ENCODE assay signal across 15 cellular contexts in the genomic region with DNA sequence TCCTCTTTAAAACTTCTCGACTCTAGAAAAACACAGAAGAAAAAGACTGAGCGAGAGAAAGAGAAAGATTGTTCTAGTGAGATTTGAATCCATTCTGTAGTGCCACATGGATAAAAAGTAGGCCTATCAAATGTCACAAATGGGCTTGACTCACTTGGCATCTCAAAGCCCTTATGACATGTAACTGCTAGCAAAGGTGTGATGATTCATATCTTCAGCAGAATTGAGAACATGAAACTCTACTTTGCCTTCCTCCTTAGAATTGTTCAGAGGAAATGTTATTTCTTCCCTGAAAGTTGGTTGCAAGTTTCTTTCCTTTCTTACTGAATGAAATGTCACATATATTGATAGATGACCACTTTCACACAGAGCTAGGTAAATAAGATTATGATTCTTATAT. TPM values are rescaled to one million over a fixed set of nuclear protein-coding genes. Genes with fewer than 3 reads are reported as not detected.
DNase-seq lines count a peak whose midpoint lies in the region; TF ChIP-seq lines count a peak whose summit lies in the region.
"Had no signal": no experiment of that assay in that cellular context is flagged by ENCODE, and none has a peak within 500 bp of the region (broad histone marks: within the 10 kb centered on the region; RNA-seq: fewer than 3 reads in every experiment).

No MANE protein-coding gene starts in this region.

- H3K4me3 ChIP-seq in breast epithelium (no peak overlapping the region), MM.1S (ENCODE audit: low read length) (no peak overlapping the region), endodermal cell (ENCODE audit: low read length) (no peak overlapping the region), thyroid gland (replicated peaks in 1 of 3) (no peak overlapping the region)
- H3K4me3 ChIP-seq: K562, sigmoid colon, upper lobe of left lung had no signal

- H3K27ac ChIP-seq in breast epithelium (no peak overlapping the region), MM.1S (ENCODE audit: low read length) (peak overlapping the region; percentile 67; the same call in 1 of the 2 replicates), endodermal cell (ENCODE audit: low read depth, low read length) (no peak overlapping the region), thyroid gland (no peak overlapping the region)
- H3K27ac ChIP-seq: sigmoid colon, upper lobe of left lung had no signal

- intact Hi-C loops in MCF 10A (cut with micrococcal nuclease): no loop called here
- intact Hi-C loops in breast epithelium (cut with DNase I; ENCODE audit: low total_unique reads): no loop called here
- intact Hi-C loops in thyroid gland (cut with DNase I): no loop called here

- H3K27me3 Mint-ChIP-seq in MCF 10A (ENCODE audit: insufficient read depth, unreplicated experiment): no peaks in the 10 kb centered on the region
- no peaks in the 10 kb centered on the region for H3K27me3 Mint-ChIP-seq in activated naive CD8-positive, alpha-beta T cell
- no peaks in the 10 kb centered on the region for H3K27me3 Mint-ChIP-seq in endodermal cell (ENCODE audit: insufficient read depth)

- DNase-seq in MCF 10A (ENCODE audit: unreplicated experiment) (peak; percentile 84), breast epithelium (ENCODE audit: low spot score in 2 of 2) (no peak), MM.1S (peak; percentile 24), SKM-1 treated with dmso at 0.1 percent for 144 hours (lab: John Stamatoyannopoulos, UW; ENCODE audit: unreplicated experiment) (no peak), islet precursor cell (no peak), endodermal cell (no peak), thyroid gland (no peak)
- DNase-seq: cortex of kidney, kidney glomerular epithelial cell, NCI-H2171, sigmoid colon, upper lobe of left lung had no signal

- H3K27me3 ChIP-seq in breast epithelium (no peaks in the 10 kb centered on the region), MM.1S (replicated peaks; ENCODE audit: insufficient read depth, low read length) (no peaks in the 10 kb centered on the region), endodermal cell (ENCODE audit: control insufficient read depth, insufficient read depth, low read length, poor library complexity, severe bottlenecking) (no peaks in the 10 kb centered on the region), thyroid gland (no peaks in the 10 kb centered on the region)
- H3K27me3 ChIP-seq: sigmoid colon, upper lobe of left lung had no signal

- H2AFZ ChIP-seq in MM.1S (ENCODE audit: low read length): no peak overlapping the region

- H3K4me3 Mint-ChIP-seq in MCF 10A (ENCODE audit: unreplicated experiment): peak overlapping the region; percentile 36
- peak overlapping the region; percentile 56 for H3K4me3 Mint-ChIP-seq in activated naive CD8-positive, alpha-beta T cell
- H3K4me3 Mint-ChIP-seq in endodermal cell: no peak overlapping the region
- H3K4me3 Mint-ChIP-seq: nephron had no signal

- H3K9me2 ChIP-seq in MM.1S (replicated peaks; ENCODE audit: insufficient read depth, low read length): no peaks in the 10 kb centered on the region

- H3K9me3 ChIP-seq in breast epithelium: no peaks in the 10 kb centered on the region
- H3K9me3 ChIP-seq in MM.1S (replicated peaks; ENCODE audit: insufficient read depth, low read length): no peaks in the 10 kb centered on the region
- no peaks in the 10 kb centered on the region for H3K9me3 ChIP-seq in endodermal cell (ENCODE audit: control insufficient read depth, low read length)
- H3K9me3 ChIP-seq in thyroid gland: no peaks in the 10 kb centered on the region
- H3K9me3 ChIP-seq: sigmoid colon, upper lobe of left lung had no signal

- H3F3A ChIP-seq in MM.1S (ENCODE audit: insufficient read depth, low read length): peaks cover 19% of the 10 kb centered on the region

- 94% methylated on average over 2 of the region's 2 CpGs; no CpG with 5 or more reads in 1 of the 2 experiments for WGBS in endodermal cell (ENCODE audit: insufficient coverage in 1 of 2, insufficient read length in 1 of 2), 2 experiments
- WGBS in thyroid gland, 2 donors: 75 to 82% methylated on average over 2 of the region's 2 CpGs

- peak overlapping the region; percentile 61; the same call in 1 of the 2 replicates for H3K4me2 ChIP-seq in MM.1S (ENCODE audit: low read depth, low read length)

- no peak for TF ChIP-seq CTCF in MCF 10A (IDR thresholded peaks at IDR 0.05; ENCODE audit: unreplicated experiment)
- no peak for TF ChIP-seq CTCF in breast epithelium (IDR thresholded peaks at IDR 0.05)
- no peak for TF ChIP-seq CTCF in MM.1S (IDR thresholded peaks at IDR 0.05; ENCODE audit: low read length)
- TF ChIP-seq CTCF in endodermal cell (conservative IDR thresholded peaks at IDR 0.05): no peak
- no peak for TF ChIP-seq CTCF in thyroid gland (IDR thresholded peaks at IDR 0.05)

- TF ChIP-seq POLR2A in breast epithelium (IDR thresholded peaks at IDR 0.05) (no peak), thyroid gland (IDR thresholded peaks at IDR 0.05) (no peak)

- H3K9me3 Mint-ChIP-seq in MCF 10A (ENCODE audit: unreplicated experiment) (no peaks in the 10 kb centered on the region), endodermal cell (peaks cover 2% of the 10 kb centered on the region)
- no peaks in the 10 kb centered on the region for H3K9me3 Mint-ChIP-seq in activated naive CD8-positive, alpha-beta T cell (ENCODE audit: low read depth)

- BruUV-seq in MCF 10A (replicated peaks; lab: Mats Ljungman, UMichigan): no TSS peak

- peaks cover 32% of the 10 kb centered on the region for H3K4me1 Mint-ChIP-seq in MCF 10A (ENCODE audit: insufficient read depth, unreplicated experiment)
- peaks cover 32% of the 10 kb centered on the region for H3K4me1 Mint-ChIP-seq in activated naive CD8-positive, alpha-beta T cell (ENCODE audit: low read depth)
- no peaks in the 10 kb centered on the region for H3K4me1 Mint-ChIP-seq in endodermal cell
- H3K4me1 Mint-ChIP-seq: nephron had no signal

- no peaks in the 10 kb centered on the region for H3K36me3 ChIP-seq in breast epithelium
- H3K36me3 ChIP-seq in MM.1S (replicated peaks; ENCODE audit: insufficient read depth, low read length): no peaks in the 10 kb centered on the region
- no peaks in the 10 kb centered on the region for H3K36me3 ChIP-seq in endodermal cell (ENCODE audit: control insufficient read depth, insufficient read depth, low read length)
- H3K36me3 ChIP-seq in thyroid gland: no peaks in the 10 kb centered on the region
- H3K36me3 ChIP-seq: sigmoid colon, upper lobe of left lung had no signal

- CTCF ChIA-PET in MCF 10A (lab: Yijun Ruan, JAX): no interaction called here

- peak overlapping the region; percentile 75 for H3K27ac Mint-ChIP-seq in MCF 10A (ENCODE audit: low read depth, unreplicated experiment)
- peak overlapping the region; percentile 92 for H3K27ac Mint-ChIP-seq in activated naive CD8-positive, alpha-beta T cell
- H3K27ac Mint-ChIP-seq in endodermal cell: no peak overlapping the region
- H3K27ac Mint-ChIP-seq: nephron had no signal

- no peaks in the 10 kb centered on the region for H4K20me1 ChIP-seq in MM.1S (ENCODE audit: insufficient read depth, low read length)

- H3K4me1 ChIP-seq in breast epithelium (no peaks in the 10 kb centered on the region), MM.1S (ENCODE audit: low read length) (peaks cover 34% of the 10 kb centered on the region), endodermal cell (ENCODE audit: control insufficient read depth, insufficient read depth, low read length) (no peaks in the 10 kb centered on the region), thyroid gland (no peaks in the 10 kb centered on the region)
- H3K4me1 ChIP-seq: sigmoid colon had no signal

- POLR2A ChIA-PET in MCF 10A (lab: Yijun Ruan, JAX): interaction anchor here (0.7 kb wide), 1 partner anchor 39 kb away, joined by 5 read pairs; no protein-coding TSS in a partner anchor

- no peaks in the 10 kb centered on the region for H3K79me2 ChIP-seq in MM.1S (ENCODE audit: low read length)

- H3K9ac ChIP-seq in MM.1S (ENCODE audit: low read length) (no peak overlapping the region), endodermal cell (ENCODE audit: extremely low read depth, low read length, poor library complexity, severe bottlenecking) (no peak overlapping the region)

- H3K36me3 Mint-ChIP-seq in MCF 10A (ENCODE audit: insufficient read depth, unreplicated experiment): no peaks in the 10 kb centered on the region
- H3K36me3 Mint-ChIP-seq in activated naive CD8-positive, alpha-beta T cell: no peaks in the 10 kb centered on the region
- no peaks in the 10 kb centered on the region for H3K36me3 Mint-ChIP-seq in endodermal cell (ENCODE audit: low read depth)

RNA-seq across cellular contexts. Expression of a gene that starts 40.4 kb away (rescaled TPM):
- 29.4 and 40.7 TPM in 2 replicates for total RNA-seq in MCF 10A (2022)
- total RNA-seq in breast epithelium: 10 to 100 TPM; 55.6 to 81.9 (median 59.0) TPM
- 10 to 100 TPM; 33.5 to 35.4 TPM for total RNA-seq in endodermal cell
- polyA plus RNA-seq in endodermal cell (2013, experiment 1 of 2): 41.4 TPM
- polyA plus RNA-seq in endodermal cell (2013, experiment 2 of 2): 38.1 TPM
- 10 to 100 TPM; 40.4 to 68.8 (median 59.4) TPM for total RNA-seq in thyroid gland

Comparison
In these comparisons a context has a peak if more than half of its experiments do, and no peak if none do; other contexts are left out.
1. DNase-seq: peak in MCF 10A (single experiment) and MM.1S (single experiment); none in breast epithelium (0 of 2), SKM-1 treated with dmso at 0.1 percent for 144 hours (single experiment), islet precursor cell (single experiment), endodermal cell (single experiment) and thyroid gland (0 of 2).